Comparison of ENCODE assay signal across 20 cellular contexts in genomic region chr1:89989791-89990190, GRCh38.
DNase-seq lines count a peak whose midpoint lies in the region; ATAC-seq lines count a peak whose summit lies in the region.
"Had no signal": no experiment of that assay in that cellular context is flagged by ENCODE, and none has a peak within 500 bp of the region (broad histone marks: within the 10 kb centered on the region; RNA-seq: fewer than 3 reads in every experiment).

No MANE protein-coding gene starts in this region.

- H3K4me3 Mint-ChIP-seq in stimulated activated memory B cell treated with anti-CD40 and anti-IgM and Interleukin-4, amounts not matched to agents 10 μg/mL and 1 μg/mL and 100 μg/mL, for 72 hours = no peak overlapping the region
- H3K4me3 Mint-ChIP-seq: activated naive CD8-positive, alpha-beta T cell treated with anti-CD3 and anti-CD28 coated beads, Interleukin-2, amount 50 U/mL, for 24 hours; activated T-helper 1 cell treated with anti-CD3 and anti-CD28 coated beads, Interleukin-12 subunit alpha, Interleukin-12 subunit beta, Interleukin-2, Interleukin-4 antibody, amounts not matched to agents 30 ng/mL and 10 ng/mL and 1 ng/mL, durations not matched to agents 14 hours and 24 hours and 36 hours had no signal

- no peaks in the 10 kb centered on the region for H3K9me3 ChIP-seq in muscle layer of duodenum (ENCODE audit: control insufficient read depth in 1 of 2, low read length in 2 of 2)
- H3K9me3 ChIP-seq: prostate gland had no signal

- DNase-seq in NCI-H1417 (lab: John Stamatoyannopoulos, UW) (peak; percentile 5 to 60 (median 26)), NCI-H1417 treated with DMSO at 0.1 percent for 48 hours (lab: John Stamatoyannopoulos, UW) (no peak), NCI-H2171 (lab: John Stamatoyannopoulos, UW) (peak; percentile 96), cerebellar cortex (ENCODE audit: low spot score) (peak; percentile 72), iPS-NIHi7 (ENCODE audit: extremely low spot score) (no peak)
- DNase-seq in stimulated activated CD4-positive, alpha-beta T cell treated with anti-CD3 and anti-CD28 coated beads, Interleukin-15, amount 100 ng/mL, for 24 hours = no peak
- DNase-seq: 8988T; activated naive CD8-positive, alpha-beta T cell treated with anti-CD3 and anti-CD28 coated beads, Interleukin-2, amount 50 U/mL, for 24 hours; effector memory CD4-positive, alpha-beta T cell; IMR-90; NCI-H526 treated with DMSO at 0.1 percent for 48 hours; RPMI8226; stimulated activated naive CD4-positive, alpha-beta T cell treated with Interleukin-2 at 50 U/mL for 16 hours; SW 1271 had no signal

- H3K9me3 Mint-ChIP-seq in stimulated activated memory B cell treated with anti-CD40 and anti-IgM and Interleukin-4, amounts not matched to agents 10 μg/mL and 1 μg/mL and 100 μg/mL, for 72 hours = no peaks in the 10 kb centered on the region
- H3K9me3 Mint-ChIP-seq: activated naive CD8-positive, alpha-beta T cell treated with anti-CD3 and anti-CD28 coated beads, Interleukin-2, amount 50 U/mL, for 24 hours; activated T-helper 1 cell treated with anti-CD3 and anti-CD28 coated beads, Interleukin-12 subunit alpha, Interleukin-12 subunit beta, Interleukin-2, Interleukin-4 antibody, amounts not matched to agents 30 ng/mL and 10 ng/mL and 1 ng/mL, durations not matched to agents 14 hours and 24 hours and 36 hours; nephron had no signal

- H3K36me3 ChIP-seq in muscle layer of duodenum (ENCODE audit: control insufficient read depth in 1 of 2, insufficient read depth in 2 of 2, low read length in 2 of 2) = no peaks in the 10 kb centered on the region
- H3K36me3 ChIP-seq: prostate gland had no signal

- H3K4me3 ChIP-seq in muscle layer of duodenum (ENCODE audit: low read depth in 1 of 2, low read length in 2 of 2) = no peak overlapping the region
- H3K4me3 ChIP-seq: lung, prostate gland had no signal

- no peaks in the 10 kb centered on the region for H3K36me3 Mint-ChIP-seq in stimulated activated memory B cell treated with anti-CD40 and anti-IgM and Interleukin-4, amounts not matched to agents 10 μg/mL and 1 μg/mL and 100 μg/mL, for 72 hours

- no peak for ATAC-seq in stimulated activated memory B cell treated with anti-CD40 and anti-IgM and Interleukin-4, amounts not matched to agents 10 μg/mL and 1 μg/mL and 100 μg/mL, for 72 hours
- ATAC-seq: activated naive CD8-positive, alpha-beta T cell treated with anti-CD3 and anti-CD28 coated beads, Interleukin-2, amount 50 U/mL, for 24 hours had no signal

- peaks cover 0 to 8% of the 10 kb centered on the region in 2 donors for H3K4me1 ChIP-seq in muscle layer of duodenum (ENCODE audit: control insufficient read depth in 1 of 2, insufficient read depth in 2 of 2, low read length in 2 of 2)
- H3K4me1 ChIP-seq: prostate gland had no signal

- H3K27me3 ChIP-seq in muscle layer of duodenum (ENCODE audit: low read depth, low read length) = no peaks in the 10 kb centered on the region

- no peak overlapping the region for H3K27ac Mint-ChIP-seq in stimulated activated memory B cell treated with anti-CD40 and anti-IgM and Interleukin-4, amounts not matched to agents 10 μg/mL and 1 μg/mL and 100 μg/mL, for 72 hours
- H3K27ac Mint-ChIP-seq: activated naive CD8-positive, alpha-beta T cell treated with anti-CD3 and anti-CD28 coated beads, Interleukin-2, amount 50 U/mL, for 24 hours; activated T-helper 1 cell treated with anti-CD3 and anti-CD28 coated beads, Interleukin-12 subunit alpha, Interleukin-12 subunit beta, Interleukin-2, Interleukin-4 antibody, amounts not matched to agents 30 ng/mL and 10 ng/mL and 1 ng/mL, durations not matched to agents 14 hours and 24 hours and 36 hours; nephron had no signal

- H3K27ac ChIP-seq in muscle layer of duodenum (ENCODE audit: low read length) = peak overlapping the region; percentile 10
- H3K27ac ChIP-seq: prostate gland had no signal

- peaks cover 3% of the 10 kb centered on the region for H3K4me1 Mint-ChIP-seq in stimulated activated memory B cell treated with anti-CD40 and anti-IgM and Interleukin-4, amounts not matched to agents 10 μg/mL and 1 μg/mL and 100 μg/mL, for 72 hours

- H3K27me3 Mint-ChIP-seq in stimulated activated memory B cell treated with anti-CD40 and anti-IgM and Interleukin-4, amounts not matched to agents 10 μg/mL and 1 μg/mL and 100 μg/mL, for 72 hours = no peaks in the 10 kb centered on the region

Comparison
In these comparisons a context has a peak if more than half of its experiments do, and no peak if none do; other contexts are left out.
1. DNase-seq: peak in NCI-H1417 (3 of 3), NCI-H2171 (single experiment) and cerebellar cortex (single experiment); none in NCI-H1417 treated with DMSO at 0.1 percent for 48 hours (single experiment), iPS-NIHi7 (single experiment) and stimulated activated CD4-positive, alpha-beta T cell treated with anti-CD3 and anti-CD28 coated beads, Interleukin-15, amount 100 ng/mL, for 24 hours (single experiment).